29 cellular contexts compared by ENCODE assay signal in the genomic region with DNA sequence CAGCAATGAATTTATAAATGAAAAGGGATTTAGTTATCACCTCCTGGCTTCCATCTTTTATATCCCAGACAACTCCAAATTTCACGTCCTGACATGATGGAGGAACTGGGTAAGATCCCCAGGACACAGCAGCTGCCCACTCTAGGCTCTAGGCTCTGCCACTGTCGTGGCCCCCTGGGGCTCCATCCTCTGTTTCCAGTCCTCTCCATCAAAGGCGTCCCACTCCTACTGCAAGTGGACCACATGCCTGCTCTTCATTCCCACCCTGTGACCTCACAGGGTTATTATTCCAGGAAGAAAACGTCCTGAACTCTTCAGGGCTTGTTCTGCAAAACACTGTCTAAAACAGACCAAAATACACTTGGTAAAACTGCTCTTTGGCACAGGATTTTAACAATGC. TPM values are rescaled to one million over a fixed set of nuclear protein-coding genes. Genes with fewer than 3 reads are reported as not detected.
DNase-seq lines count a peak whose midpoint lies in the region; ATAC-seq and TF ChIP-seq lines count a peak whose summit lies in the region.
"Had no signal": no experiment of that assay in that cellular context is flagged by ENCODE, and none has a peak within 500 bp of the region (broad histone marks: within the 10 kb centered on the region; RNA-seq: fewer than 3 reads in every experiment).

No MANE protein-coding gene starts in this region.

- H3K27ac ChIP-seq in GM23248 (0 out of 2 replicates have a peak overlapping the region, but pooled peaks have one; percentile 65), RWPE2 (ENCODE audit: poor library complexity, severe bottlenecking) (peak overlapping the region; percentile 87), gastroesophageal sphincter (peak overlapping the region; percentile 60 to 85 (median 73)), Peyer's patch (no peak overlapping the region)
- H3K27ac ChIP-seq: BLaER1 treated with 17β-estradiol and CSF1 and Interleukin-3, amounts not matched to agents 10 nM and 100 nM; brain microvascular endothelial cell; pancreas; PC-9; upper lobe of right lung had no signal

- peak; percentile 85 for TF ChIP-seq EP300 in gastroesophageal sphincter (IDR thresholded peaks at IDR 0.05)

- H3K9ac ChIP-seq in GM23248 (peak overlapping the region; percentile 7; the same call in 1 of the 2 replicates), skeletal muscle satellite cell (ENCODE audit: low read depth, low read length) (peak overlapping the region; percentile 73)
- H3K9ac ChIP-seq: BLaER1 treated with 17β-estradiol and CSF1 and Interleukin-3, amounts not matched to agents 10 nM and 100 nM had no signal

- H3K9me2 ChIP-seq in GM23248 (ENCODE audit: insufficient read depth), result no peaks in the 10 kb centered on the region

- H3K4me2 ChIP-seq in GM23248 (ENCODE audit: unreplicated experiment) (no peak overlapping the region), skeletal muscle satellite cell (ENCODE audit: low read length) (no peak overlapping the region)
- H3K4me2 ChIP-seq: BLaER1 treated with 17β-estradiol and CSF1 and Interleukin-3, amounts not matched to agents 10 nM and 100 nM; PC-9 had no signal

- H3K9me3 ChIP-seq in GM23248 (ENCODE audit: low read depth), result no peaks in the 10 kb centered on the region
- H3K9me3 ChIP-seq in RWPE2 (ENCODE audit: severe bottlenecking), result no peaks in the 10 kb centered on the region
- H3K9me3 ChIP-seq in gastroesophageal sphincter, result no peaks in the 10 kb centered on the region
- no peaks in the 10 kb centered on the region for H3K9me3 ChIP-seq in skeletal muscle satellite cell (replicated peaks; ENCODE audit: low read length)
- H3K9me3 ChIP-seq in Peyer's patch, result no peaks in the 10 kb centered on the region
- H3K9me3 ChIP-seq: BLaER1 treated with 17β-estradiol and CSF1 and Interleukin-3, amounts not matched to agents 10 nM and 100 nM; Caco-2; pancreas; upper lobe of right lung had no signal

- H2AFZ ChIP-seq in GM23248, result no peak overlapping the region
- H2AFZ ChIP-seq: PC-9 had no signal

- H3K4me1 ChIP-seq in GM23248 (ENCODE audit: insufficient read depth) (peaks cover 26% of the 10 kb centered on the region), RWPE2 (ENCODE audit: insufficient read depth, poor library complexity, severe bottlenecking) (peaks cover 27% of the 10 kb centered on the region), gastroesophageal sphincter (peaks cover 0 to 39% (median 0%) of the 10 kb centered on the region in 3 donors), skeletal muscle satellite cell (ENCODE audit: control insufficient read depth, insufficient read depth, low read length) (peaks cover 50% of the 10 kb centered on the region), Peyer's patch (peaks cover 0 to 12% (median 0%) of the 10 kb centered on the region in 4 donors)
- H3K4me1 ChIP-seq: Caco-2, pancreas, upper lobe of right lung had no signal

- 80 to 81% methylated on average over 4 of the region's 4 CpGs for WGBS in GM23248 (ENCODE audit: low coverage in 1 of 2, low lambda C conversion rate in 2 of 2, missing lambda C conversion rate in 2 of 2), 2 experiments
- 61 to 65% methylated on average over 3 to 4 of the region's 4 CpGs for WGBS in gastroesophageal sphincter (ENCODE audit: low coverage in 1 of 2), 2 donors

- TF ChIP-seq POLR2A in gastroesophageal sphincter (IDR thresholded peaks at IDR 0.05), result no peak
- TF ChIP-seq POLR2A in Peyer's patch (IDR thresholded peaks at IDR 0.05), result no peak

- H3K27me3 ChIP-seq in GM23248 (replicated peaks; ENCODE audit: insufficient read depth), result no peaks in the 10 kb centered on the region
- no peaks in the 10 kb centered on the region for H3K27me3 ChIP-seq in RWPE2 (ENCODE audit: insufficient read depth, poor library complexity, severe bottlenecking)
- no peaks in the 10 kb centered on the region for H3K27me3 ChIP-seq in gastroesophageal sphincter
- H3K27me3 ChIP-seq in skeletal muscle satellite cell (ENCODE audit: control insufficient read depth, insufficient read depth, low read length), result no peaks in the 10 kb centered on the region
- no peaks in the 10 kb centered on the region for H3K27me3 ChIP-seq in Peyer's patch
- H3K27me3 ChIP-seq: BLaER1 treated with 17β-estradiol and CSF1 and Interleukin-3, amounts not matched to agents 10 nM and 100 nM; brain microvascular endothelial cell; pancreas; upper lobe of right lung had no signal

- no peak for TF ChIP-seq CTCF in RWPE2 (IDR thresholded peaks at IDR 0.05; ENCODE audit: poor library complexity, severe bottlenecking)
- no peak for TF ChIP-seq CTCF in gastroesophageal sphincter (IDR thresholded peaks at IDR 0.05)
- TF ChIP-seq CTCF in Peyer's patch (IDR thresholded peaks at IDR 0.05), result no peak

- in situ Hi-C loops in GM23248 (cut with MboI), result no loop called here

- H3F3A ChIP-seq in GM23248 (ENCODE audit: insufficient read depth), result peaks cover 23% of the 10 kb centered on the region; the same call in 1 of the 2 replicates

- peaks cover 86% of the 10 kb centered on the region for H3K79me2 ChIP-seq in GM23248 (ENCODE audit: insufficient read depth)

- H3K36me3 ChIP-seq in GM23248 (ENCODE audit: low read depth), result peaks cover 35% of the 10 kb centered on the region
- peaks cover 97% of the 10 kb centered on the region for H3K36me3 ChIP-seq in RWPE2 (ENCODE audit: low read depth)
- H3K36me3 ChIP-seq in gastroesophageal sphincter, result peaks cover 0 to 85% of the 10 kb centered on the region in 2 donors
- H3K36me3 ChIP-seq in skeletal muscle satellite cell (ENCODE audit: insufficient read depth, low read length), result peaks cover 63% of the 10 kb centered on the region
- peaks cover 0 to 50% (median 0%) of the 10 kb centered on the region in 3 donors for H3K36me3 ChIP-seq in Peyer's patch

- no peak for DNase-seq in GM23248
- DNase-seq in RWPE2 (ENCODE audit: low spot score), result no peak
- DNase-seq in MV-4-11 (lab: John Stamatoyannopoulos, UW), result no peak
- no peak for DNase-seq in Peyer's patch
- DNase-seq: activated CD8-positive, alpha-beta T cell treated with anti-CD3 and anti-CD28 coated beads for 36 hours; activated gamma-delta T cell treated with Interleukin-2 at 50 U/mL for 16 hours; activated naive CD8-positive, alpha-beta T cell treated with anti-CD3 and anti-CD28 coated beads, Interleukin-2, amount 50 U/mL, for 24 hours; brain microvascular endothelial cell; Caco-2; DMS79; effector CD8-positive, alpha-beta T cell; foreskin melanocyte; hippocampal formation; mesendoderm; naive B cell; NCI-H1092 treated with DMSO at 0.1 percent for 48 hours; NCI-H2029; NCI-H446; pancreas; PC-9; right cardiac atrium; upper lobe of right lung had no signal

- H4K20me1 ChIP-seq in GM23248 (ENCODE audit: insufficient read depth), result no peaks in the 10 kb centered on the region

- ATAC-seq in RWPE2 (ENCODE audit: low read depth), result no peak
- ATAC-seq in gastroesophageal sphincter, result peak; percentile 38
- ATAC-seq in HG03457 (IDR thresholded peaks at IDR 0.05; ENCODE audit: unreplicated experiment), result no peak
- ATAC-seq: activated CD4-positive, CD25-positive, alpha-beta regulatory T cell treated with anti-CD3 and anti-CD28 coated beads, Interleukin-2, amount 50 U/mL, for 24 hours; activated CD8-positive, alpha-beta T cell treated with anti-CD3 and anti-CD28 coated beads for 36 hours; activated naive CD8-positive, alpha-beta T cell treated with anti-CD3 and anti-CD28 coated beads, Interleukin-2, amount 50 U/mL, for 24 hours; esophagus mucosa; left lobe of liver; pancreas; right cardiac atrium; upper lobe of right lung had no signal

- H3K4me3 ChIP-seq in GM23248 (no peak overlapping the region), RWPE2 (ENCODE audit: severe bottlenecking) (no peak overlapping the region), gastroesophageal sphincter (no peak overlapping the region), skeletal muscle satellite cell (ENCODE audit: low read length) (no peak overlapping the region), Peyer's patch (no peak overlapping the region)
- H3K4me3 ChIP-seq: BLaER1 treated with 17β-estradiol and CSF1 and Interleukin-3, amounts not matched to agents 10 nM and 100 nM; pancreas; PC-9; upper lobe of right lung had no signal

RNA-seq across cellular contexts. Expression of a gene that starts 11.9 kb away (rescaled TPM):
- 15.7 and 20.4 TPM in 2 replicates for total RNA-seq in GM23248 (2014; rRNA removed; shearing (Covaris generic))
- 4.6 and 4.9 TPM in 2 replicates for polyA plus RNA-seq in GM23248 (2016; fragmentation: Nextera tagmentation; extraction: Ambion mirVana)
- total RNA-seq in gastroesophageal sphincter, result 10 to 100 TPM; 18.3 to 26.9 (median 20.7) TPM
- total RNA-seq in skeletal muscle satellite cell (2012; rRNA removed), result 29.5 and 34.0 TPM in 2 replicates
- 10 to 100 TPM in 3 of 4 donors, 1 to 10 TPM in 1; 4.4 to 14.9 (median 11.0) TPM for total RNA-seq in Peyer's patch

RNA-seq across cellular contexts. Expression of a gene that starts 31.6 kb away (rescaled TPM):
- total RNA-seq in GM23248 (2014; rRNA removed; shearing (Covaris generic)), result 0.89 and 2.2 TPM in 2 replicates
- 1.3 and 1.9 TPM in 2 replicates for polyA plus RNA-seq in GM23248 (2016; fragmentation: Nextera tagmentation; extraction: Ambion mirVana)
- total RNA-seq in gastroesophageal sphincter (10 to 100 TPM; 43.1 to 71.4 (median 51.1) TPM), Peyer's patch (10 to 100 TPM; 22.4 to 35.1 (median 30.3) TPM)
- total RNA-seq in skeletal muscle satellite cell (2012; rRNA removed), result 5.9 and 7.6 TPM in 2 replicates
- total RNA-seq: Caco-2 had no signal

Comparison
In these comparisons a context has a peak if more than half of its experiments do, and no peak if none do; other contexts are left out.
1. H3K27ac ChIP-seq: peak in GM23248 (single experiment), RWPE2 (single experiment) and gastroesophageal sphincter (4 of 4); none in Peyer's patch (0 of 4).